9 cellular contexts compared by ENCODE assay signal in genomic region chr5:132456553-132457361, GRCh38. TPM values are rescaled to one million over a fixed set of nuclear protein-coding genes. Genes with fewer than 3 reads are reported as not detected.
DNase-seq lines count a peak whose midpoint lies in the region; ATAC-seq and TF ChIP-seq lines count a peak whose summit lies in the region.
"Had no signal": no experiment of that assay in that cellular context is flagged by ENCODE, and none has a peak within 500 bp of the region (broad histone marks: within the 10 kb centered on the region; RNA-seq: fewer than 3 reads in every experiment).

No MANE protein-coding gene starts in this region.

- H3K36me3 ChIP-seq in thoracic aorta = no peaks in the 10 kb centered on the region
- H3K36me3 ChIP-seq: ovary had no signal

- H3K36me3 Mint-ChIP-seq in activated naive CD8-positive, alpha-beta T cell = peaks cover 22% of the 10 kb centered on the region

- peak; percentile 42 for DNase-seq in GM10248 (ENCODE audit: extremely low spot score)
- DNase-seq in kidney glomerular epithelial cell (lab: John Stamatoyannopoulos, UW) = peak; percentile 70
- DNase-seq in thoracic aorta (ENCODE audit: low spot score) = no peak
- no peak for DNase-seq in cortex of kidney (lab: John Stamatoyannopoulos, UW)
- DNase-seq in dedifferentiated amniotic fluid mesenchymal stem cell (ENCODE audit: extremely low spot score) = no peak

- peak overlapping the region; percentile 75 for H3K4me3 Mint-ChIP-seq in activated naive CD8-positive, alpha-beta T cell

- ATAC-seq in HG02588 (IDR thresholded peaks at IDR 0.05; ENCODE audit: unreplicated experiment) = peak; percentile 43
- ATAC-seq in thoracic aorta (ENCODE audit: insufficient number of reproducible peaks, low FRiP score, low read depth) = no peak

- no peaks in the 10 kb centered on the region for H3K9me3 ChIP-seq in thoracic aorta
- H3K9me3 ChIP-seq: ovary had no signal

- H3K9me3 Mint-ChIP-seq in activated naive CD8-positive, alpha-beta T cell (ENCODE audit: low read depth) = no peaks in the 10 kb centered on the region

- peak overlapping the region; percentile 5 to 40 for H3K27ac ChIP-seq in thoracic aorta
- H3K27ac ChIP-seq: ovary had no signal

- peaks cover 92% of the 10 kb centered on the region for H3K4me1 Mint-ChIP-seq in activated naive CD8-positive, alpha-beta T cell (ENCODE audit: low read depth)

- H3K4me3 ChIP-seq in thoracic aorta = no peak overlapping the region
- H3K4me3 ChIP-seq: ovary had no signal

- H3K27ac Mint-ChIP-seq in activated naive CD8-positive, alpha-beta T cell = peak overlapping the region; percentile 95

- POLR2A ChIA-PET in GM10248 (lab: Yijun Ruan, JAX) = interaction anchor here (0.9 to 2.9 kb wide), 7 partner anchors 17 to 40 kb away, joined by 3 to 15 read pairs (median 6); partner anchors contain the start of gene IRF1

- peaks cover 12 to 26% of the 10 kb centered on the region in 2 donors for H3K4me1 ChIP-seq in thoracic aorta (ENCODE audit: control insufficient read depth in 1 of 2, low read depth in 2 of 2)

- H3K27me3 Mint-ChIP-seq in activated naive CD8-positive, alpha-beta T cell = no peaks in the 10 kb centered on the region

- CTCF ChIA-PET in GM10248 (lab: Yijun Ruan, JAX) = interaction anchor here (0.7 to 8.7 kb wide), 18 partner anchors 9 to 219 kb away, joined by 3 to 104 read pairs (median 10); partner anchors contain the start of gene IRF1

- H3K27me3 ChIP-seq in thoracic aorta (replicated peaks; ENCODE audit: insufficient read depth) = no peaks in the 10 kb centered on the region
- H3K27me3 ChIP-seq: ovary had no signal

- no peak for TF ChIP-seq CTCF in GM10248 (IDR thresholded peaks at IDR 0.05; ENCODE audit: control extremely low read depth, extremely low read depth, low read depth, missing control alignments)
- TF ChIP-seq CTCF in thoracic aorta (IDR thresholded peaks at IDR 0.05) = no peak

TF ChIP-seq in PFSK-1, 5 proteins besides CTCF, POLR2A, EP300 and RAD21:
- peak; percentile 85 for TF ChIP-seq FOXP2 (optimal IDR thresholded peaks at IDR 0.05; ENCODE audit: borderline replicate concordance, extremely low read depth, extremely low read length, insufficient read depth)
- TF ChIP-seq TAF1 (IDR thresholded peaks at IDR 0.05; ENCODE audit: borderline replicate concordance, insufficient read depth, low read length) = no peak

RNA-seq across cellular contexts. Expression of gene IRF1, which starts 33.8 kb away (rescaled TPM):
- polyA plus RNA-seq in PFSK-1 (2012; ENCODE audit: insufficient read length, low read depth) = 7.0 TPM
- total RNA-seq in thoracic aorta = 10 to 100 TPM; 31.3 to 57.7 TPM

Comparison
In these comparisons a context has a peak if more than half of its experiments do, and no peak if none do; other contexts are left out.
1. DNase-seq: peak in GM10248 (single experiment) and kidney glomerular epithelial cell (single experiment); none in thoracic aorta (single experiment), cortex of kidney (single experiment) and dedifferentiated amniotic fluid mesenchymal stem cell (single experiment).